ENCODE assay signal across 7 cellular contexts in genomic region chr1:205440476-205441317, GRCh38. TPM values are rescaled to one million over a fixed set of nuclear protein-coding genes. Genes with fewer than 3 reads are reported as not detected.
DNase-seq lines count a peak whose midpoint lies in the region; ATAC-seq and TF ChIP-seq lines count a peak whose summit lies in the region.

No MANE protein-coding gene starts in this region.

- ATAC-seq in HG03442 (IDR thresholded peaks at IDR 0.05; ENCODE audit: unreplicated experiment) (peak; percentile 66), HG03354 (IDR thresholded peaks at IDR 0.05; ENCODE audit: poor library complexity, severe bottlenecking, unreplicated experiment) (no peak)

- H3K27ac ChIP-seq in Peyer's patch, result peak overlapping the region; percentile 60 to 73 (median 68)

- peak overlapping the region; percentile 18 to 31 (median 21) for H3K4me3 ChIP-seq in Peyer's patch

- H3K4me1 ChIP-seq in Peyer's patch, result peaks cover 0 to 41% (median 21%) of the 10 kb centered on the region in 4 donors

- H3K36me3 ChIP-seq in Peyer's patch, result no peaks in the 10 kb centered on the region

- H3K9me3 ChIP-seq in Peyer's patch, result no peaks in the 10 kb centered on the region

- no peaks in the 10 kb centered on the region for H3K27me3 ChIP-seq in Peyer's patch

- TF ChIP-seq CTCF in Peyer's patch (IDR thresholded peaks at IDR 0.05), result peak in 2 of 6 experiments; percentile 8 to 9

- DNase-seq in GM19240 (ENCODE audit: insufficient read length, low spot score), result peak; percentile 47
- DNase-seq in Peyer's patch, result peak; percentile 59 to 93 (median 86)
- DNase-seq in activated T-helper 1 cell treated with Interleukin-2 at 50 U/mL for 16 hours (ENCODE audit: low read depth), result peak; percentile 59
- DNase-seq in glomerular visceral epithelial cell (ENCODE audit: extremely low spot score), result peak; percentile 93
- DNase-seq in retina, result peak; percentile 65

- TF ChIP-seq POLR2A in Peyer's patch (IDR thresholded peaks at IDR 0.05), result peak in 1 of 2 donors; percentile 68

RNA-seq across cellular contexts. Expression of gene BLACAT1, which starts 15.1 kb away (rescaled TPM):
- 1 to 10 TPM in 2 of 4 donors, under 1 TPM in 1, not detected in 1; 0.53 to 3.6 (median 1.5) TPM for total RNA-seq in Peyer's patch

RNA-seq across cellular contexts. Expression of gene LEMD1, which starts 18.8 kb away (rescaled TPM):
- total RNA-seq in Peyer's patch, result 1 to 10 TPM in 2 of 4 donors, not detected in 2; 2.4 to 3.7 TPM
